In genomic region chr5:104347119-104347708, GRCh38 we compare ENCODE assay signal across 11 cellular contexts.
A peak's percentile ranks its signal among the peaks of the same experiment; 100 is the strongest.
DNase-seq lines count a peak whose midpoint lies in the region; ATAC-seq and TF ChIP-seq lines count a peak whose summit lies in the region.
"Had no signal": no experiment of that assay in that cellular context is flagged by ENCODE, and none has a peak within 500 bp of the region (broad histone marks: within the 10 kb centered on the region; RNA-seq: fewer than 3 reads in every experiment).

No MANE protein-coding gene starts in this region.

- H3K9ac ChIP-seq in HCT116 (ENCODE audit: low read length), result no peak overlapping the region

- in situ Hi-C loops in ACHN (cut with HindIII; ENCODE audit: low pct_ligation_motif_present, low pct_unique_long_range_greater_than_20kb, low sequenced_read_pairs), result no loop called here

- H3K4me1 Mint-ChIP-seq in HFFc6 (ENCODE audit: low read depth), result no peaks in the 10 kb centered on the region

- no peaks in the 10 kb centered on the region for H3K36me3 ChIP-seq in HCT116 (ENCODE audit: control insufficient read depth in 1 of 2, insufficient read depth in 2 of 2, low read length in 2 of 2)
- H3K36me3 ChIP-seq: ascending aorta, left ventricle myocardium inferior had no signal

- CTCF ChIA-PET in HCT116 (lab: Charles Lee), result interaction anchor here (0.6 to 1.3 kb wide), 4 partner anchors 10 to 67 kb away, joined by 3 to 5 read pairs (median 3); no protein-coding TSS in a partner anchor

- peak in 1 of 3 experiments; percentile 50; a peak in 2 of 6 replicates for TF ChIP-seq CTCF in HCT116 (IDR thresholded peaks at IDR 0.05 in 2 of 3, conservative IDR thresholded peaks at IDR 0.05 in 1 of 3; ENCODE audit: borderline replicate concordance in 1 of 3, insufficient read depth in 1 of 3, low read depth in 2 of 3, low read length in 2 of 3)
- TF ChIP-seq CTCF in HFFc6 (IDR thresholded peaks at IDR 0.05), result no peak

- POLR2A ChIA-PET in HCT116 (lab: Charles Lee), result no interaction called here

- H3K9me2 ChIP-seq in HCT116 (ENCODE audit: insufficient read depth), result no peaks in the 10 kb centered on the region

- RAD21 ChIA-PET in HCT116 (lab: Charles Lee; ENCODE audit: low non-redundant PET in 1 of 2, low total read pairs in 2 of 2, uncharacterized antibody in 2 of 2, unreplicated experiment in 2 of 2), result no interaction called here

- H3K27ac Mint-ChIP-seq in HFFc6, result no peak overlapping the region

- no peaks in the 10 kb centered on the region; the same call in 1 of the 2 replicates for H3K27me3 Mint-ChIP-seq in HFFc6 (ENCODE audit: insufficient read depth)

- no peak overlapping the region for H3K27ac ChIP-seq in HCT116 (ENCODE audit: low read depth, low read length)
- H3K27ac ChIP-seq: ascending aorta, left ventricle myocardium inferior had no signal

- peaks cover 35% of the 10 kb centered on the region for H3K9me3 Mint-ChIP-seq in HFFc6

- TF ChIP-seq RAD21 in HCT116 (IDR thresholded peaks at IDR 0.05; ENCODE audit: low read depth), result peak; percentile 56

- intact Hi-C loops in HCT116 (cut with micrococcal nuclease), result no loop called here

- H3K4me3 Mint-ChIP-seq in HFFc6, result no peak overlapping the region

- H3K79me2 ChIP-seq in HCT116 (ENCODE audit: insufficient read depth, low read length), result no peaks in the 10 kb centered on the region

- no peaks in the 10 kb centered on the region for H3K36me3 Mint-ChIP-seq in HFFc6 (ENCODE audit: low read depth)

- H2AFZ ChIP-seq in HCT116 (ENCODE audit: low read depth, low read length, poor library complexity, severe bottlenecking), result no peak overlapping the region

- ATAC-seq in HCT116 (0 out of 2 replicates have a peak, but pooled peaks have one; percentile 34), SK-N-SH treated with all-trans-retinoic acid at 6 μM for 48 hours (peak; percentile 88)

- TF ChIP-seq POLR2A in HCT116 (IDR thresholded peaks at IDR 0.05; ENCODE audit: borderline replicate concordance, extremely low read depth, insufficient read depth, insufficient read length), result no peak

- no peak overlapping the region for H3K4me3 ChIP-seq in HCT116 (replicated peaks in 1 of 2; ENCODE audit: low read depth in 1 of 2, low read length in 2 of 2)
- H3K4me3 ChIP-seq: ascending aorta, left ventricle myocardium inferior had no signal

- H3K27me3 ChIP-seq in HCT116 (ENCODE audit: insufficient read depth, low read length), result no peaks in the 10 kb centered on the region
- H3K27me3 ChIP-seq: ascending aorta had no signal

- H3K4me2 ChIP-seq in HCT116 (ENCODE audit: low read length), result no peak overlapping the region

- H3K4me1 ChIP-seq in HCT116 (ENCODE audit: control insufficient read depth in 1 of 2, insufficient read depth in 2 of 2, low read length in 2 of 2), result peaks cover 0 to 8% of the 10 kb centered on the region in 2 experiments; a peak in 2 of 4 replicates
- H3K4me1 ChIP-seq: ascending aorta, left ventricle myocardium inferior had no signal

- H4K20me1 ChIP-seq in HCT116 (ENCODE audit: insufficient read depth), result no peaks in the 10 kb centered on the region

- no peaks in the 10 kb centered on the region for H3K9me3 ChIP-seq in HCT116 (ENCODE audit: control insufficient read depth in 1 of 2, insufficient read depth in 1 of 2, low read depth in 1 of 2, low read length in 2 of 2)
- H3K9me3 ChIP-seq: ascending aorta, left ventricle myocardium inferior had no signal

- DNase-seq in ACHN, result peak; percentile 24
- peak; percentile 6 for DNase-seq in HCT116 (ENCODE audit: low read depth, low spot score)
- DNase-seq in glomerular endothelial cell (ENCODE audit: extremely low read depth, low read depth, low spot score), result peak; percentile 7
- no peak for DNase-seq in stimulated activated CD4-positive, alpha-beta T cell treated with anti-CD3 and anti-CD28 coated beads, Interleukin-2, amount 100 ng/mL, for 48 hours
- DNase-seq in activated CD4-positive, alpha-beta T cell treated with anti-CD3 and anti-CD28 coated beads for 1 hour, result no peak
- no peak for DNase-seq in HFFc6
- no peak for DNase-seq in activated T-cell treated with anti-CD3 and anti-CD28 coated beads, Interleukin-2, amount 50 U/mL, for 48 hours
- DNase-seq: DND-41, left ventricle myocardium inferior had no signal

- no TSS peak for BruUV-seq in HCT116 (replicated peaks; lab: Mats Ljungman, UMichigan)

TF ChIP-seq in HCT116, 20 proteins besides CTCF, POLR2A, EP300 and RAD21:
- no peak for TF ChIP-seq ATF3 (IDR thresholded peaks at IDR 0.05)
- TF ChIP-seq ZFX (IDR thresholded peaks at IDR 0.05), result no peak
- no peak for TF ChIP-seq SRF (IDR thresholded peaks at IDR 0.05; ENCODE audit: low read depth)
- TF ChIP-seq CBX3 (IDR thresholded peaks at IDR 0.05; ENCODE audit: low read depth), result no peak
- TF ChIP-seq TCF7L2 (IDR thresholded peaks at IDR 0.05; ENCODE audit: borderline replicate concordance, extremely low read depth, insufficient read depth, insufficient read length), result no peak
- TF ChIP-seq ZBTB33 (IDR thresholded peaks at IDR 0.05; ENCODE audit: extremely low read depth, insufficient replicate concordance, low read length), result no peak
TF ChIP-seq in HCT116: peak in this region for 0.

TF ChIP-seq in SK-N-SH treated with all-trans-retinoic acid at 6 μM for 48 hours, 23 proteins besides CTCF, POLR2A, EP300 and RAD21:
- TF ChIP-seq TOX (CRISPR knock-in tag; IDR thresholded peaks at IDR 0.05; ENCODE audit: borderline replicate concordance), result 0 out of 2 replicates have a peak, but pooled peaks have one; percentile 12
- TF ChIP-seq ISL1 (CRISPR knock-in tag; IDR thresholded peaks at IDR 0.05), result peak; percentile 86
- TF ChIP-seq ESRRG (CRISPR knock-in tag; IDR thresholded peaks at IDR 0.05), result no peak
- TF ChIP-seq ARNTL (CRISPR knock-in tag; IDR thresholded peaks at IDR 0.05; ENCODE audit: borderline replicate concordance, low read depth), result no peak

Comparison
In these comparisons a context has a peak if more than half of its experiments do, and no peak if none do; other contexts are left out.
1. DNase-seq: peak in ACHN (single experiment), HCT116 (single experiment) and glomerular endothelial cell (single experiment); none in stimulated activated CD4-positive, alpha-beta T cell treated with anti-CD3 and anti-CD28 coated beads, Interleukin-2, amount 100 ng/mL, for 48 hours (0 of 2), activated CD4-positive, alpha-beta T cell treated with anti-CD3 and anti-CD28 coated beads for 1 hour (single experiment), HFFc6 (single experiment) and activated T-cell treated with anti-CD3 and anti-CD28 coated beads, Interleukin-2, amount 50 U/mL, for 48 hours (0 of 2).